Comparison of ENCODE assay signal across 1 cellular context in genomic region chr4:29081230-29081955, GRCh38.
TF ChIP-seq lines count a peak whose summit lies in the region.

No MANE protein-coding gene starts in this region.

TF ChIP-seq in WTC11, 78 proteins besides CTCF, POLR2A, EP300 and RAD21 (continued from another document):
- TF ChIP-seq STAT6 (CRISPR knock-in tag; conservative IDR thresholded peaks at IDR 0.05; ENCODE audit: low read depth) (no peak), ESRRA (CRISPR knock-in tag; IDR thresholded peaks at IDR 0.05; ENCODE audit: borderline replicate concordance) (no peak), ZNF232 (CRISPR knock-in tag; IDR thresholded peaks at IDR 0.05) (no peak), PREB (CRISPR knock-in tag; IDR thresholded peaks at IDR 0.05; ENCODE audit: borderline replicate concordance) (no peak), E2F4 (CRISPR knock-in tag; IDR thresholded peaks at IDR 0.05; ENCODE audit: borderline replicate concordance, low read depth) (no peak)
